1 cellular context compared by ENCODE assay signal in genomic region chr3:143763568-143764162, GRCh38.
TF ChIP-seq lines count a peak whose summit lies in the region.

No MANE protein-coding gene starts in this region.

TF ChIP-seq in GM23338, 12 proteins besides CTCF, POLR2A, EP300 and RAD21 (continued from another document):
- TF ChIP-seq, protein P1, sequence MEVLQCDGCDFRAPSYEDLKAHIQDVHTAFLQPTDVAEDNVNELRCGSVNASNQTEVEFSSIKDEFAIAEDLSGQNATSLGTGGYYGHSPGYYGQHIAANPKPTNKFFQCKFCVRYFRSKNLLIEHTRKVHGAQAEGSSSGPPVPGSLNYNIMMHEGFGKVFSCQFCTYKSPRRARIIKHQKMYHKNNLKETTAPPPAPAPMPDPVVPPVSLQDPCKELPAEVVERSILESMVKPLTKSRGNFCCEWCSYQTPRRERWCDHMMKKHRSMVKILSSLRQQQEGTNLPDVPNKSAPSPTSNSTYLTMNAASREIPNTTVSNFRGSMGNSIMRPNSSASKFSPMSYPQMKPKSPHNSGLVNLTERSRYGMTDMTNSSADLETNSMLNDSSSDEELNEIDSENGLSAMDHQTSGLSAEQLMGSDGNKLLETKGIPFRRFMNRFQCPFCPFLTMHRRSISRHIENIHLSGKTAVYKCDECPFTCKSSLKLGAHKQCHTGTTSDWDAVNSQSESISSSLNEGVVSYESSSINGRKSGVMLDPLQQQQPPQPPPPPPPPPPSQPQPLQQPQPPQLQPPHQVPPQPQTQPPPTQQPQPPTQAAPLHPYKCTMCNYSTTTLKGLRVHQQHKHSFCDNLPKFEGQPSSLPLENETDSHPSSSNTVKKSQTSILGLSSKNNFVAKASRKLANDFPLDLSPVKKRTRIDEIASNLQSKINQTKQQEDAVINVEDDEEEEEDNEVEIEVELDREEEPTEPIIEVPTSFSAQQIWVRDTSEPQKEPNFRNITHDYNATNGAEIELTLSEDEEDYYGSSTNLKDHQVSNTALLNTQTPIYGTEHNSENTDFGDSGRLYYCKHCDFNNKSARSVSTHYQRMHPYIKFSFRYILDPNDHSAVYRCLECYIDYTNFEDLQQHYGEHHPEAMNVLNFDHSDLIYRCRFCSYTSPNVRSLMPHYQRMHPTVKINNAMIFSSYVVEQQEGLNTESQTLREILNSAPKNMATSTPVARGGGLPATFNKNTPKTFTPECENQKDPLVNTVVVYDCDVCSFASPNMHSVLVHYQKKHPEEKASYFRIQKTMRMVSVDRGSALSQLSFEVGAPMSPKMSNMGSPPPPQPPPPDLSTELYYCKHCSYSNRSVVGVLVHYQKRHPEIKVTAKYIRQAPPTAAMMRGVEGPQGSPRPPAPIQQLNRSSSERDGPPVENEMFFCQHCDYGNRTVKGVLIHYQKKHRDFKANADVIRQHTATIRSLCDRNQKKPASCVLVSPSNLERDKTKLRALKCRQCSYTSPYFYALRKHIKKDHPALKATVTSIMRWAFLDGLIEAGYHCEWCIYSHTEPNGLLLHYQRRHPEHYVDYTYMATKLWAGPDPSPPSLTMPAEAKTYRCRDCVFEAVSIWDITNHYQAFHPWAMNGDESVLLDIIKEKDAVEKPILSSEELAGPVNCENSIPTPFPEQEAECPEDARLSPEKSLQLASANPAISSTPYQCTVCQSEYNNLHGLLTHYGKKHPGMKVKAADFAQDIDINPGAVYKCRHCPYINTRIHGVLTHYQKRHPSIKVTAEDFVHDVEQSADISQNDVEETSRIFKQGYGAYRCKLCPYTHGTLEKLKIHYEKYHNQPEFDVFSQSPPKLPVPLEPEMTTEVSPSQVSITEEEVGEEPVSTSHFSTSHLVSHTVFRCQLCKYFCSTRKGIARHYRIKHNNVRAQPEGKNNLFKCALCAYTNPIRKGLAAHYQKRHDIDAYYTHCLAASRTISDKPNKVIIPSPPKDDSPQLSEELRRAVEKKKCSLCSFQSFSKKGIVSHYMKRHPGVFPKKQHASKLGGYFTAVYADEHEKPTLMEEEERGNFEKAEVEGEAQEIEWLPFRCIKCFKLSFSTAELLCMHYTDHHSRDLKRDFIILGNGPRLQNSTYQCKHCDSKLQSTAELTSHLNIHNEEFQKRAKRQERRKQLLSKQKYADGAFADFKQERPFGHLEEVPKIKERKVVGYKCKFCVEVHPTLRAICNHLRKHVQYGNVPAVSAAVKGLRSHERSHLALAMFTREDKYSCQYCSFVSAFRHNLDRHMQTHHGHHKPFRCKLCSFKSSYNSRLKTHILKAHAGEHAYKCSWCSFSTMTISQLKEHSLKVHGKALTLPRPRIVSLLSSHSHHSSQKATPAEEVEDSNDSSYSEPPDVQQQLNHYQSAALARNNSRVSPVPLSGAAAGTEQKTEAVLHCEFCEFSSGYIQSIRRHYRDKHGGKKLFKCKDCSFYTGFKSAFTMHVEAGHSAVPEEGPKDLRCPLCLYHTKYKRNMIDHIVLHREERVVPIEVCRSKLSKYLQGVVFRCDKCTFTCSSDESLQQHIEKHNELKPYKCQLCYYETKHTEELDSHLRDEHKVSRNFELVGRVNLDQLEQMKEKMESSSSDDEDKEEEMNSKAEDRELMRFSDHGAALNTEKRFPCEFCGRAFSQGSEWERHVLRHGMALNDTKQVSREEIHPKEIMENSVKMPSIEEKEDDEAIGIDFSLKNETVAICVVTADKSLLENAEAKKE (CRISPR knock-in tag; IDR thresholded peaks at IDR 0.05): no peak
- TF ChIP-seq, protein P2, sequence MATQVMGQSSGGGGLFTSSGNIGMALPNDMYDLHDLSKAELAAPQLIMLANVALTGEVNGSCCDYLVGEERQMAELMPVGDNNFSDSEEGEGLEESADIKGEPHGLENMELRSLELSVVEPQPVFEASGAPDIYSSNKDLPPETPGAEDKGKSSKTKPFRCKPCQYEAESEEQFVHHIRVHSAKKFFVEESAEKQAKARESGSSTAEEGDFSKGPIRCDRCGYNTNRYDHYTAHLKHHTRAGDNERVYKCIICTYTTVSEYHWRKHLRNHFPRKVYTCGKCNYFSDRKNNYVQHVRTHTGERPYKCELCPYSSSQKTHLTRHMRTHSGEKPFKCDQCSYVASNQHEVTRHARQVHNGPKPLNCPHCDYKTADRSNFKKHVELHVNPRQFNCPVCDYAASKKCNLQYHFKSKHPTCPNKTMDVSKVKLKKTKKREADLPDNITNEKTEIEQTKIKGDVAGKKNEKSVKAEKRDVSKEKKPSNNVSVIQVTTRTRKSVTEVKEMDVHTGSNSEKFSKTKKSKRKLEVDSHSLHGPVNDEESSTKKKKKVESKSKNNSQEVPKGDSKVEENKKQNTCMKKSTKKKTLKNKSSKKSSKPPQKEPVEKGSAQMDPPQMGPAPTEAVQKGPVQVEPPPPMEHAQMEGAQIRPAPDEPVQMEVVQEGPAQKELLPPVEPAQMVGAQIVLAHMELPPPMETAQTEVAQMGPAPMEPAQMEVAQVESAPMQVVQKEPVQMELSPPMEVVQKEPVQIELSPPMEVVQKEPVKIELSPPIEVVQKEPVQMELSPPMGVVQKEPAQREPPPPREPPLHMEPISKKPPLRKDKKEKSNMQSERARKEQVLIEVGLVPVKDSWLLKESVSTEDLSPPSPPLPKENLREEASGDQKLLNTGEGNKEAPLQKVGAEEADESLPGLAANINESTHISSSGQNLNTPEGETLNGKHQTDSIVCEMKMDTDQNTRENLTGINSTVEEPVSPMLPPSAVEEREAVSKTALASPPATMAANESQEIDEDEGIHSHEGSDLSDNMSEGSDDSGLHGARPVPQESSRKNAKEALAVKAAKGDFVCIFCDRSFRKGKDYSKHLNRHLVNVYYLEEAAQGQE (IDR thresholded peaks at IDR 0.05; ENCODE audit: unreplicated experiment): no peak
- TF ChIP-seq POLR2AphosphoS5 (IDR thresholded peaks at IDR 0.05; ENCODE audit: low read depth): no peak
